In genomic region chr1:155184835-155185782, GRCh38 we compare ENCODE assay signal across 8 cellular contexts. TPM values are rescaled to one million over a fixed set of nuclear protein-coding genes. Genes with fewer than 3 reads are reported as not detected.
DNase-seq lines count a peak whose midpoint lies in the region; ATAC-seq and TF ChIP-seq lines count a peak whose summit lies in the region.

No MANE protein-coding gene starts in this region.

- H3K36me3 ChIP-seq in Panc1 (ENCODE audit: control insufficient read depth, insufficient read depth, low read length): no peaks in the 10 kb centered on the region
- H3K36me3 ChIP-seq in WERI-Rb-1: peaks cover 11% of the 10 kb centered on the region

- in situ Hi-C loops in Panc1 (cut with HindIII; ENCODE audit: low pct_unique_long_range_greater_than_20kb, low sequenced_read_pairs): no loop called here

- intact Hi-C loops in Panc1 (cut with micrococcal nuclease; ENCODE audit: unreplicated experiment): no loop called here

- peaks cover 2% of the 10 kb centered on the region for H3K4me1 ChIP-seq in Panc1 (ENCODE audit: control insufficient read depth, insufficient read depth, low read length)

- ATAC-seq in GM18867 (IDR thresholded peaks at IDR 0.05; ENCODE audit: unreplicated experiment) (peak; percentile 77), HG02610 (IDR thresholded peaks at IDR 0.05; ENCODE audit: unreplicated experiment) (peak; percentile 85), Panc1 (0 out of 2 replicates have a peak, but pooled peaks have one; percentile 25)

- H3K4me3 ChIP-seq in Panc1 (ENCODE audit: low read depth in 2 of 2, low read length in 2 of 2) (no peak overlapping the region), WERI-Rb-1 (ENCODE audit: low read depth, low read length) (no peak overlapping the region)

- CTCF ChIA-PET in Panc1 (lab: Charles Lee): no interaction called here

- TF ChIP-seq CTCF in Panc1 (IDR thresholded peaks at IDR 0.05): no peak
- TF ChIP-seq CTCF in WERI-Rb-1 (IDR thresholded peaks at IDR 0.05; ENCODE audit: low read depth, low read length): no peak

- POLR2A ChIA-PET in Panc1 (lab: Charles Lee): interaction anchor here (0.6 to 1.1 kb wide), 2 partner anchors 10 to 99 kb away, joined by 3 to 4 read pairs; no protein-coding TSS in a partner anchor

- H3K27me3 ChIP-seq in Panc1 (ENCODE audit: control insufficient read depth, insufficient read depth, low read length) (no peaks in the 10 kb centered on the region), WERI-Rb-1 (ENCODE audit: insufficient read depth, low read depth, severe bottlenecking) (no peaks in the 10 kb centered on the region)

- H3K27ac ChIP-seq in Panc1 (ENCODE audit: low read length) (no peak overlapping the region), WERI-Rb-1 (no peak overlapping the region)

- BruUV-seq in Panc1 (replicated peaks; lab: Mats Ljungman, UMichigan): no TSS peak

- H3K9me3 ChIP-seq in Panc1 (ENCODE audit: control insufficient read depth, insufficient read depth, low read depth, low read length) (no peaks in the 10 kb centered on the region), WERI-Rb-1 (ENCODE audit: severe bottlenecking) (no peaks in the 10 kb centered on the region)

- DNase-seq in Panc1 (ENCODE audit: low read depth, low spot score) (no peak), kidney tubule cell (ENCODE audit: low spot score) (peak; percentile 65), NCI-H1436 treated with DMSO at 0.1 percent for 48 hours (lab: John Stamatoyannopoulos, UW) (no peak), islet precursor cell (no peak), WERI-Rb-1 (no peak)
- no peak for DNase-seq in activated naive CD4-positive, alpha-beta T cell treated with Interleukin-2 at 50 U/mL for 16 hours

RNA-seq across cellular contexts. Expression of gene TRIM46, which starts 11.5 kb away (rescaled TPM):
- 3.8 TPM for total RNA-seq in Panc1 (2021; ENCODE audit: unreplicated experiment)
- 8.0 TPM for polyA plus RNA-seq in Panc1 (2012; ENCODE audit: insufficient read length)

RNA-seq across cellular contexts. Expression of gene KRTCAP2, which starts 12.0 kb away (rescaled TPM):
- total RNA-seq in Panc1 (2021; ENCODE audit: unreplicated experiment): 155 TPM
- 207 TPM for polyA plus RNA-seq in Panc1 (2012; ENCODE audit: insufficient read length)

RNA-seq across cellular contexts. Expression of gene THBS3, which starts 22.6 kb away (rescaled TPM):
- total RNA-seq in Panc1 (2021; ENCODE audit: unreplicated experiment): 35.9 TPM
- 40.8 TPM for polyA plus RNA-seq in Panc1 (2012; ENCODE audit: insufficient read length)

RNA-seq across cellular contexts. Expression of gene MTX1, which starts 23.4 kb away (rescaled TPM):
- total RNA-seq in Panc1 (2021; ENCODE audit: unreplicated experiment): 53.6 TPM
- polyA plus RNA-seq in Panc1 (2012; ENCODE audit: insufficient read length): 87.4 TPM

RNA-seq across cellular contexts. Expression of gene DPM3, which starts 44.8 kb away (rescaled TPM):
- 66.0 TPM for total RNA-seq in Panc1 (2021; ENCODE audit: unreplicated experiment)
- polyA plus RNA-seq in Panc1 (2012; ENCODE audit: insufficient read length): 89.1 TPM

Comparison
In these comparisons a context has a peak if more than half of its experiments do, and no peak if none do; other contexts are left out.
1. ATAC-seq: peak in every context shown above with its lines; median percentile 85 in HG02610; 77 in GM18867; 25 in Panc1.